14 cellular contexts compared by ENCODE assay signal in genomic region chr3:186529204-186529999, GRCh38. TPM values are rescaled to one million over a fixed set of nuclear protein-coding genes. Genes with fewer than 3 reads are reported as not detected.
DNase-seq lines count a peak whose midpoint lies in the region; ATAC-seq and TF ChIP-seq lines count a peak whose summit lies in the region.
"Had no signal": no experiment of that assay in that cellular context is flagged by ENCODE, and none has a peak within 500 bp of the region (broad histone marks: within the 10 kb centered on the region; RNA-seq: fewer than 3 reads in every experiment).

No MANE protein-coding gene starts in this region.

- H3K9ac ChIP-seq in neural cell (ENCODE audit: low read length): no peak overlapping the region

- intact Hi-C loops in activated CD4-positive, alpha-beta T cell treated with anti-CD3 and anti-CD28 coated beads, Interleukin-2, amount 10 ng/mL, durations not matched to agents 24 days and 14 days (cut with micrococcal nuclease): no loop called here
- intact Hi-C loops in activated B cell treated with CpG ODN at 0.5 μM for 24 hours (cut with micrococcal nuclease): no loop called here

- H3K27me3 ChIP-seq in neural cell (ENCODE audit: insufficient read depth, low read depth, low read length): no peaks in the 10 kb centered on the region
- H3K27me3 ChIP-seq: heart right ventricle, left lung, uterus had no signal

- POLR2A ChIA-PET in activated B cell treated with CpG ODN at 0.5 μM for 24 hours (lab: Charles Lee): interaction anchor here (0.5 to 2.2 kb wide), 3 partner anchors 10 to 422 kb away, joined by 3 to 8 read pairs (median 3); no protein-coding TSS in a partner anchor

- H3K4me3 Mint-ChIP-seq in activated CD4-positive, alpha-beta T cell treated with anti-CD3 and anti-CD28 coated beads, Interleukin-2, amount 10 ng/mL, durations not matched to agents 24 days and 14 days: no peak overlapping the region
- peak overlapping the region in 3 of 4 donors; percentile 2 to 75 (median 42) for H3K4me3 Mint-ChIP-seq in IgD-negative memory B cell
- H3K4me3 Mint-ChIP-seq in activated B cell treated with CpG ODN at 0.5 μM for 24 hours: no peak overlapping the region
- H3K4me3 Mint-ChIP-seq: activated T-cell treated with anti-CD3 and anti-CD28 coated beads, Interleukin-2, amount 50 U/mL, for 72 hours had no signal

- peaks cover 2% of the 10 kb centered on the region for H3K27me3 Mint-ChIP-seq in activated CD4-positive, alpha-beta T cell treated with anti-CD3 and anti-CD28 coated beads, Interleukin-2, amount 10 ng/mL, durations not matched to agents 24 days and 14 days
- H3K27me3 Mint-ChIP-seq in IgD-negative memory B cell (no peaks in the 10 kb centered on the region), activated B cell treated with CpG ODN at 0.5 μM for 24 hours (peaks cover 2% of the 10 kb centered on the region)

- H3K4me1 Mint-ChIP-seq in activated CD4-positive, alpha-beta T cell treated with anti-CD3 and anti-CD28 coated beads, Interleukin-2, amount 10 ng/mL, durations not matched to agents 24 days and 14 days: peaks cover 31% of the 10 kb centered on the region
- H3K4me1 Mint-ChIP-seq in IgD-negative memory B cell: peaks cover 61 to 85% (median 76%) of the 10 kb centered on the region in 3 donors
- peaks cover 94% of the 10 kb centered on the region for H3K4me1 Mint-ChIP-seq in activated B cell treated with CpG ODN at 0.5 μM for 24 hours

- H4K20me1 ChIP-seq in neural cell (ENCODE audit: insufficient read depth): no peaks in the 10 kb centered on the region

- H3K27ac ChIP-seq in neural cell (ENCODE audit: low read length): no peak overlapping the region
- H3K27ac ChIP-seq: heart right ventricle, left lung, uterus had no signal

- no peak overlapping the region for H3K4me3 ChIP-seq in neural cell (ENCODE audit: low read length)
- H3K4me3 ChIP-seq: heart right ventricle, left lung, uterus had no signal

- H3F3A ChIP-seq in neural cell (ENCODE audit: insufficient read depth, low read length, poor library complexity, severe bottlenecking): no peaks in the 10 kb centered on the region

- H3K27ac Mint-ChIP-seq in activated CD4-positive, alpha-beta T cell treated with anti-CD3 and anti-CD28 coated beads, Interleukin-2, amount 10 ng/mL, durations not matched to agents 24 days and 14 days: peak overlapping the region; percentile 54
- H3K27ac Mint-ChIP-seq in IgD-negative memory B cell (peak overlapping the region; percentile 14 to 74 (median 32)), activated B cell treated with CpG ODN at 0.5 μM for 24 hours (peak overlapping the region; percentile 71)
- H3K27ac Mint-ChIP-seq: activated T-cell treated with anti-CD3 and anti-CD28 coated beads, Interleukin-2, amount 50 U/mL, for 72 hours had no signal

- H3K36me3 ChIP-seq in neural cell (ENCODE audit: insufficient read depth, low read length): no peaks in the 10 kb centered on the region
- H3K36me3 ChIP-seq: heart right ventricle, left lung, uterus had no signal

- peak; percentile 10 for TF ChIP-seq RAD21 in neural cell (conservative IDR thresholded peaks at IDR 0.05)

- no peak for ATAC-seq in activated B cell treated with CpG ODN at 0.5 μM for 24 hours (ENCODE audit: low read depth)
- ATAC-seq: activated T-cell treated with anti-CD3 and anti-CD28 coated beads, Interleukin-2, amount 50 U/mL, for 72 hours; heart right ventricle; left lung had no signal

- peaks cover 12% of the 10 kb centered on the region for H3K9me3 Mint-ChIP-seq in activated CD4-positive, alpha-beta T cell treated with anti-CD3 and anti-CD28 coated beads, Interleukin-2, amount 10 ng/mL, durations not matched to agents 24 days and 14 days
- no peaks in the 10 kb centered on the region for H3K9me3 Mint-ChIP-seq in IgD-negative memory B cell
- no peaks in the 10 kb centered on the region for H3K9me3 Mint-ChIP-seq in activated B cell treated with CpG ODN at 0.5 μM for 24 hours

- H3K79me2 ChIP-seq in neural cell (replicated peaks; ENCODE audit: insufficient read depth, low read length): no peaks in the 10 kb centered on the region

- no peak for DNase-seq in activated CD4-positive, alpha-beta T cell treated with anti-CD3 and anti-CD28 coated beads, Interleukin-2, amount 10 ng/mL, durations not matched to agents 24 days and 14 days
- DNase-seq in activated CD4-positive, alpha-beta T cell treated with anti-CD3 and anti-CD28 coated beads for 48 hours: no peak
- DNase-seq in activated B cell treated with CpG ODN at 0.5 μM for 24 hours: no peak
- DNase-seq in T-helper 9 cell: no peak
- no peak for DNase-seq in superior temporal gyrus (ENCODE audit: extremely low spot score)
- no peak for DNase-seq in stimulated activated CD4-positive, alpha-beta T cell treated with anti-CD3 and anti-CD28 coated beads, Interleukin-2, amount 100 ng/mL, for 24 hours
- DNase-seq: ACHN; activated T-cell treated with anti-CD3 and anti-CD28 coated beads, Interleukin-2, amount 50 U/mL, for 72 hours; heart right ventricle; left lung; occipital lobe; uterus had no signal

- peaks cover 12% of the 10 kb centered on the region for H3K36me3 Mint-ChIP-seq in activated CD4-positive, alpha-beta T cell treated with anti-CD3 and anti-CD28 coated beads, Interleukin-2, amount 10 ng/mL, durations not matched to agents 24 days and 14 days (ENCODE audit: low read depth)
- no peaks in the 10 kb centered on the region for H3K36me3 Mint-ChIP-seq in IgD-negative memory B cell
- no peaks in the 10 kb centered on the region for H3K36me3 Mint-ChIP-seq in activated B cell treated with CpG ODN at 0.5 μM for 24 hours (ENCODE audit: low read depth)

- H2AFZ ChIP-seq in neural cell (ENCODE audit: low read depth, low read length): no peak overlapping the region

- no peak overlapping the region for H3K4me2 ChIP-seq in neural cell (ENCODE audit: low read length)

- TF ChIP-seq EP300 in neural cell (conservative IDR thresholded peaks at IDR 0.05; ENCODE audit: poor library complexity, severe bottlenecking): no peak

- CTCF ChIA-PET in activated B cell treated with CpG ODN at 0.5 μM for 24 hours (lab: Charles Lee): interaction anchor here (1.3 to 5.7 kb wide), 6 partner anchors 9 to 546 kb away, joined by 3 to 46 read pairs (median 6); no protein-coding TSS in a partner anchor

- H3K9me2 ChIP-seq in neural cell (ENCODE audit: insufficient read depth, low read length): no peaks in the 10 kb centered on the region

- H3K9me3 ChIP-seq in neural cell (ENCODE audit: low read length): no peaks in the 10 kb centered on the region
- H3K9me3 ChIP-seq: heart right ventricle, left lung, uterus had no signal

- TF ChIP-seq CTCF in activated B cell treated with CpG ODN at 0.5 μM for 24 hours (IDR thresholded peaks at IDR 0.05) (no peak), neural cell (IDR thresholded peaks at IDR 0.05; ENCODE audit: poor library complexity, severe bottlenecking) (peak; percentile 35)

TF ChIP-seq in neural cell, 6 proteins besides CTCF, POLR2A, EP300 and RAD21:
- TF ChIP-seq POLR2AphosphoS5 (IDR thresholded peaks at IDR 0.05): no peak
- TF ChIP-seq SMC3 (conservative IDR thresholded peaks at IDR 0.05; ENCODE audit: poor library complexity): no peak
- TF ChIP-seq MXI1 (conservative IDR thresholded peaks at IDR 0.05; ENCODE audit: poor library complexity, severe bottlenecking): no peak
- TF ChIP-seq TAF1 (IDR thresholded peaks at IDR 0.05; ENCODE audit: low read depth): no peak
- TF ChIP-seq REST (IDR thresholded peaks at IDR 0.05; ENCODE audit: borderline replicate concordance): no peak
- TF ChIP-seq EZH2 (IDR thresholded peaks at IDR 0.05; ENCODE audit: borderline replicate concordance, insufficient read depth, low read length, poor library complexity, severe bottlenecking): no peak

RNA-seq across cellular contexts. Expression of gene CRYGS, which starts 14.8 kb away (rescaled TPM):
- 4.4 and 4.8 TPM in 2 replicates for total RNA-seq in activated CD4-positive, alpha-beta T cell treated with anti-CD3 and anti-CD28 coated beads, Interleukin-2, amount 10 ng/mL, durations not matched to agents 24 days and 14 days
- polyA plus RNA-seq in IgD-negative memory B cell: not detected
- 4.0 and 4.6 TPM in 2 replicates for total RNA-seq in activated B cell treated with CpG ODN at 0.5 μM for 24 hours
- polyA plus RNA-seq in neural cell: 6.7 and 7.7 TPM in 2 replicates
- polyA minus RNA-seq in neural cell: 2.4 TPM in 2 replicates

RNA-seq across cellular contexts. Expression of gene TBCCD1, which starts 37.7 kb away (rescaled TPM):
- total RNA-seq in activated CD4-positive, alpha-beta T cell treated with anti-CD3 and anti-CD28 coated beads, Interleukin-2, amount 10 ng/mL, durations not matched to agents 24 days and 14 days: 20.9 and 21.4 TPM in 2 replicates
- polyA plus RNA-seq in IgD-negative memory B cell (24.6 TPM), neural cell (11.6 and 13.4 TPM in 2 replicates)
- 11.9 and 15.4 TPM in 2 replicates for total RNA-seq in activated B cell treated with CpG ODN at 0.5 μM for 24 hours
- polyA minus RNA-seq in neural cell: 17.0 and 19.0 TPM in 2 replicates

RNA-seq across cellular contexts. Expression of gene DNAJB11, which starts 41.1 kb away (rescaled TPM):
- 74.0 and 77.7 TPM in 2 replicates for total RNA-seq in activated CD4-positive, alpha-beta T cell treated with anti-CD3 and anti-CD28 coated beads, Interleukin-2, amount 10 ng/mL, durations not matched to agents 24 days and 14 days
- polyA plus RNA-seq in IgD-negative memory B cell (45.1 TPM), neural cell (100.0 and 108 TPM in 2 replicates)
- 51.3 and 52.5 TPM in 2 replicates for total RNA-seq in activated B cell treated with CpG ODN at 0.5 μM for 24 hours
- polyA minus RNA-seq in neural cell: 64.8 and 78.5 TPM in 2 replicates

Comparison
In these comparisons a context has a peak if more than half of its experiments do, and no peak if none do; other contexts are left out.
1. H3K4me3 Mint-ChIP-seq: peak in IgD-negative memory B cell (3 of 4); none in activated CD4-positive, alpha-beta T cell treated with anti-CD3 and anti-CD28 coated beads, Interleukin-2, amount 10 ng/mL, durations not matched to agents 24 days and 14 days (single experiment) and activated B cell treated with CpG ODN at 0.5 μM for 24 hours (single experiment).
2. Peak in every context shown above with its lines, with median percentiles within 50 percentile points of each other: H3K27ac Mint-ChIP-seq.